In the genomic region with DNA sequence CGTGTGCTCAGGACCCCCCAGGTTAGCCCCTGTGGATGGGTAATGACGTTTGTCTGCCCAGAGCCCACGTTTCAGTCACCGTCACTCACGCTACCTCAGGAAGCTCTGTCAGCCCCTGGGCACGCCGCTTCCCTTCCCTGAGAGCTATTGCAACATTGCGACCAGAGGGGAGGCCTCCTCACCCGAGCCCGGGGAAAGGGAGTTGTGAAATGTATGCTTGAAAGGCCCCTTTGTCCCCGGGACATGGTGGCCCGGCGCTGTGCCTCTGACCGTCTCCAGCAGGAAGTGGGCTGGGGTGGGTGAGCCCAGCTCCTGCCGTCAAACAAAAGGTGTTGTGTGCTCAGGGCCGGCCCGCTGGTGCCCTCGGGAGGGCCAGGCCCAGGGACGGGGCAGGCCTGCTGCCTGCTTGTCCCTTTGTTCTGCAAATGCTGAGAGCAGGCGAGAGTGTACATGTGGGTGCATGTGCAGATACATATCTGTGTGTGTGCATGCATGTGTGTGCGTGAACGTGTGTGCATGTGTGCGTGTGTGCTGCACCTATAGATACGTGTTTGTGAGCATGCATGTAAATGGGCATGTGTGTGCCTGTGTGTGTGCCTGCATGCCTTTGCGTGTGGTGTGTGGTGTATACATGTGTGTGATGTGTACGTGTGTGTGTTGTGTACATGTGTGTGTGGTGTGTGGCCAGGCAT, we compare ENCODE assay signal across 14 cellular contexts.
DNase-seq lines count a peak whose midpoint lies in the region; ATAC-seq and TF ChIP-seq lines count a peak whose summit lies in the region.
"Had no signal": no experiment of that assay in that cellular context is flagged by ENCODE, and none has a peak within 500 bp of the region (broad histone marks: within the 10 kb centered on the region; RNA-seq: fewer than 3 reads in every experiment).

No MANE protein-coding gene starts in this region.

- no peak overlapping the region for H3K4me3 ChIP-seq in spleen
- H3K4me3 ChIP-seq in lower leg skin (ENCODE audit: low read depth, poor library complexity, severe bottlenecking) = no peak overlapping the region
- H3K4me3 ChIP-seq: HAP-1, SJSA1 had no signal

- H3K27me3 ChIP-seq in layer of hippocampus (ENCODE audit: control insufficient read depth, insufficient read depth, low read length) (no peaks in the 10 kb centered on the region), spleen (replicated peaks in 1 of 7) (peaks cover 0 to 11% (median 0%) of the 10 kb centered on the region in 7 donors)
- H3K27me3 ChIP-seq: SJSA1 had no signal

- WGBS in spleen, 5 donors = 39 to 52% (median 43%) methylated on average over 24 to 26 of the region's 26 CpGs
- WGBS in lower leg skin, 2 donors = 59 to 64% methylated on average over 24 to 26 of the region's 26 CpGs

- H3K4me1 ChIP-seq in spleen = no peaks in the 10 kb centered on the region
- H3K4me1 ChIP-seq: Caco-2, HAP-1, SJSA1 had no signal

- intact Hi-C loops in spleen (cut with DNase I; ENCODE audit: low total_unique reads) (no loop called here), lower leg skin (cut with DNase I; ENCODE audit: low total_unique reads) (loop anchor here (10.0 kb wide), 1 partner anchor 602 kb away; no protein-coding TSS in a partner anchor)

- peak overlapping the region; percentile 84 for H3K27ac ChIP-seq in layer of hippocampus (ENCODE audit: low read depth, low read length)
- no peak overlapping the region for H3K27ac ChIP-seq in spleen
- H3K27ac ChIP-seq: SJSA1 had no signal

- TF ChIP-seq CTCF in spleen (IDR thresholded peaks at IDR 0.05 in 8 of 11, conservative IDR thresholded peaks at IDR 0.05 in 3 of 11) (no peak), lower leg skin (IDR thresholded peaks at IDR 0.05) (no peak)

- H3K9me3 ChIP-seq in spleen = no peaks in the 10 kb centered on the region
- H3K9me3 ChIP-seq: Caco-2, HAP-1, SJSA1 had no signal

- peak; percentile 44 for DNase-seq in HT1080 (ENCODE audit: low read depth)
- DNase-seq in anterior cingulate cortex (lab: John Stamatoyannopoulos, UW) = peak in 54 of 58 donors; percentile 25 to 96 (median 73)
- DNase-seq in spleen = peak; percentile 67
- DNase-seq in activated CD4-positive, alpha-beta T cell treated with anti-CD3 and anti-CD28 coated beads, Interleukin-2, amount 50 U/mL, for 4 hours = no peak
- DNase-seq in lower leg skin (ENCODE audit: low spot score in 2 of 2) = no peak
- DNase-seq in GM19238 (ENCODE audit: insufficient read length, low spot score) = no peak
- DNase-seq: Caco-2, Karpas-422, mesendoderm, NCI-H446 treated with DMSO at 0.1 percent for 48 hours had no signal

- no peaks in the 10 kb centered on the region for H3K36me3 ChIP-seq in spleen
- H3K36me3 ChIP-seq: HAP-1, SJSA1 had no signal

- TF ChIP-seq POLR2A in spleen (IDR thresholded peaks at IDR 0.05) = no peak
- TF ChIP-seq POLR2A in lower leg skin (IDR thresholded peaks at IDR 0.05) = no peak

- no peak for ATAC-seq in HG03095 (IDR thresholded peaks at IDR 0.05; ENCODE audit: unreplicated experiment)

Comparison
In these comparisons a context has a peak if more than half of its experiments do, and no peak if none do; other contexts are left out.
1. DNase-seq: peak in HT1080 (single experiment), anterior cingulate cortex (54 of 58) and spleen (single experiment); none in activated CD4-positive, alpha-beta T cell treated with anti-CD3 and anti-CD28 coated beads, Interleukin-2, amount 50 U/mL, for 4 hours (0 of 2), lower leg skin (0 of 2) and GM19238 (single experiment).